In genomic region chr5:44233691-44234090, GRCh38 we compare ENCODE assay signal across 23 cellular contexts.
DNase-seq lines count a peak whose midpoint lies in the region; ATAC-seq and TF ChIP-seq lines count a peak whose summit lies in the region.
"Had no signal": no experiment of that assay in that cellular context is flagged by ENCODE, and none has a peak within 500 bp of the region (broad histone marks: within the 10 kb centered on the region; RNA-seq: fewer than 3 reads in every experiment).

No MANE protein-coding gene starts in this region.

- peaks cover 12% of the 10 kb centered on the region for H3K4me1 Mint-ChIP-seq in GM23338
- H3K4me1 Mint-ChIP-seq in activated CD8-positive, alpha-beta T cell treated with anti-CD3 and anti-CD28 coated beads, Interleukin-2, amount 10 ng/mL, durations not matched to agents 7 days and 5 days (ENCODE audit: low read depth): no peaks in the 10 kb centered on the region
- H3K4me1 Mint-ChIP-seq: CD14-positive monocyte; CD8-positive, alpha-beta memory T cell had no signal

- no peaks in the 10 kb centered on the region; the same call in 1 of the 2 replicates for H3K4me1 ChIP-seq in GM23338 (ENCODE audit: insufficient read depth)
- no peaks in the 10 kb centered on the region for H3K4me1 ChIP-seq in OCI-LY7 (ENCODE audit: insufficient read depth, low read length, poor library complexity, severe bottlenecking)
- H3K4me1 ChIP-seq: A549, BE2C had no signal

- no peaks in the 10 kb centered on the region for H3K27me3 ChIP-seq in GM23338 (ENCODE audit: insufficient read depth)
- H3K27me3 ChIP-seq: BE2C; BLaER1 treated with 17β-estradiol and CSF1 and Interleukin-3, amounts not matched to agents 10 nM and 100 nM had no signal

- H3K27ac ChIP-seq in GM23338 (ENCODE audit: low read depth) (no peak overlapping the region), OCI-LY7 (ENCODE audit: low read depth, low read length, poor library complexity, severe bottlenecking) (no peak overlapping the region)
- H3K27ac ChIP-seq: 22Rv1; A549; BLaER1 treated with 17β-estradiol and CSF1 and Interleukin-3, amounts not matched to agents 10 nM and 100 nM had no signal

- BruUV-seq in OCI-LY7 (replicated peaks; lab: Mats Ljungman, UMichigan): no TSS peak

- intact Hi-C loops in OCI-LY7 (cut with micrococcal nuclease; ENCODE audit: unreplicated experiment): no loop called here

- no peaks in the 10 kb centered on the region; the same call in 1 of the 2 replicates for H3K9me2 ChIP-seq in GM23338 (ENCODE audit: insufficient read depth)
- no peaks in the 10 kb centered on the region for H3K9me2 ChIP-seq in OCI-LY7 (ENCODE audit: insufficient read depth, low read length)

- H3K79me2 ChIP-seq in GM23338 (replicated peaks; ENCODE audit: insufficient read depth): no peaks in the 10 kb centered on the region
- no peaks in the 10 kb centered on the region for H3K79me2 ChIP-seq in OCI-LY7 (ENCODE audit: insufficient read depth, low read depth, low read length)

- H3K36me3 ChIP-seq in GM23338 (ENCODE audit: insufficient read depth) (no peaks in the 10 kb centered on the region), OCI-LY7 (ENCODE audit: insufficient read depth, low read length) (no peaks in the 10 kb centered on the region)
- H3K36me3 ChIP-seq: BE2C; BLaER1 treated with 17β-estradiol and CSF1 and Interleukin-3, amounts not matched to agents 10 nM and 100 nM had no signal

- H3K9me3 Mint-ChIP-seq in GM23338: no peaks in the 10 kb centered on the region
- no peaks in the 10 kb centered on the region for H3K9me3 Mint-ChIP-seq in activated CD8-positive, alpha-beta T cell treated with anti-CD3 and anti-CD28 coated beads, Interleukin-2, amount 10 ng/mL, durations not matched to agents 7 days and 5 days (ENCODE audit: insufficient read depth)
- H3K9me3 Mint-ChIP-seq: H9 had no signal

- H2AFZ ChIP-seq in GM23338: 0 out of 2 replicates have a peak overlapping the region, but pooled peaks have one; percentile 38
- no peak overlapping the region for H2AFZ ChIP-seq in OCI-LY7 (ENCODE audit: low read length)

- no peaks in the 10 kb centered on the region for H3K27me3 Mint-ChIP-seq in GM23338 (ENCODE audit: insufficient read depth, low read depth, poor library complexity)
- no peaks in the 10 kb centered on the region for H3K27me3 Mint-ChIP-seq in activated CD8-positive, alpha-beta T cell treated with anti-CD3 and anti-CD28 coated beads, Interleukin-2, amount 10 ng/mL, durations not matched to agents 7 days and 5 days (ENCODE audit: low read depth)
- H3K27me3 Mint-ChIP-seq: CD4-positive, alpha-beta T cell; CD8-positive, alpha-beta memory T cell had no signal

- CTCF ChIA-PET in OCI-LY7 (lab: Charles Lee; ENCODE audit: unreplicated experiment): no interaction called here
- CTCF ChIA-PET in activated CD8-positive, alpha-beta T cell treated with anti-CD3 and anti-CD28 coated beads, Interleukin-2, amount 10 ng/mL, durations not matched to agents 7 days and 5 days (lab: Charles Lee): no interaction called here

- no peaks in the 10 kb centered on the region for H4K20me1 ChIP-seq in GM23338 (replicated peaks; ENCODE audit: insufficient read depth)
- H4K20me1 ChIP-seq in OCI-LY7 (ENCODE audit: insufficient read depth, low read length): no peaks in the 10 kb centered on the region
- H4K20me1 ChIP-seq: BLaER1 treated with 17β-estradiol and CSF1 and Interleukin-3, amounts not matched to agents 10 nM and 100 nM had no signal

- no peak for ATAC-seq in GM23338
- ATAC-seq in HG03108 (IDR thresholded peaks at IDR 0.05; ENCODE audit: unreplicated experiment): no peak
- no peak for ATAC-seq in activated CD8-positive, alpha-beta T cell treated with anti-CD3 and anti-CD28 coated beads, Interleukin-2, amount 10 ng/mL, durations not matched to agents 7 days and 5 days
- ATAC-seq: A549, HCT116 had no signal

- no peaks in the 10 kb centered on the region for H3F3A ChIP-seq in GM23338 (replicated peaks; ENCODE audit: low read depth)

- TF ChIP-seq CTCF in GM23338 (conservative IDR thresholded peaks at IDR 0.05; ENCODE audit: low read depth in 2 of 2) (no peak), OCI-LY7 (conservative IDR thresholded peaks at IDR 0.05; ENCODE audit: low read length) (no peak)

- H3K4me2 ChIP-seq in GM23338 (no peak overlapping the region), OCI-LY7 (ENCODE audit: low read length) (no peak overlapping the region)
- H3K4me2 ChIP-seq: A549 had no signal

- DNase-seq in AG08395 (ENCODE audit: low spot score) (peak; percentile 38), GM04503 (ENCODE audit: low read depth) (peak; percentile 25), GM23338 (ENCODE audit: low spot score) (no peak), fibroblast of gingiva (ENCODE audit: low read depth) (peak; percentile 61), A172 (ENCODE audit: low spot score) (no peak), OCI-LY7 (ENCODE audit: low spot score) (no peak)
- DNase-seq in activated CD8-positive, alpha-beta T cell treated with anti-CD3 and anti-CD28 coated beads, Interleukin-2, amount 10 ng/mL, durations not matched to agents 7 days and 5 days: no peak
- DNase-seq: ACHN; AML-193; BE2C; CD4-positive, alpha-beta T cell; CD8-positive, alpha-beta memory T cell; DMS 273 treated with DMSO at 0.1 percent for 48 hours; DMS79; EL; GDM1; H9 had no signal

- POLR2A ChIA-PET in OCI-LY7 (lab: Charles Lee): interaction anchor here (0.8 kb wide), 1 partner anchor 14 kb away, joined by 3 read pairs; no protein-coding TSS in a partner anchor
- POLR2A ChIA-PET in activated CD8-positive, alpha-beta T cell treated with anti-CD3 and anti-CD28 coated beads, Interleukin-2, amount 10 ng/mL, durations not matched to agents 7 days and 5 days (lab: Charles Lee): no interaction called here

- H3K4me3 ChIP-seq in GM23338 (no peak overlapping the region), OCI-LY7 (ENCODE audit: low read depth, low read length, poor library complexity, severe bottlenecking) (no peak overlapping the region)
- H3K4me3 ChIP-seq: A549; BLaER1 treated with 17β-estradiol and CSF1 and Interleukin-3, amounts not matched to agents 10 nM and 100 nM had no signal

- H3K36me3 Mint-ChIP-seq in GM23338 (ENCODE audit: low read depth): no peaks in the 10 kb centered on the region
- H3K36me3 Mint-ChIP-seq in activated CD8-positive, alpha-beta T cell treated with anti-CD3 and anti-CD28 coated beads, Interleukin-2, amount 10 ng/mL, durations not matched to agents 7 days and 5 days (ENCODE audit: low read depth): no peaks in the 10 kb centered on the region
- H3K36me3 Mint-ChIP-seq: CD14-positive monocyte; CD8-positive, alpha-beta memory T cell had no signal

- no peaks in the 10 kb centered on the region for H3K9me3 ChIP-seq in OCI-LY7 (ENCODE audit: low read length)
- H3K9me3 ChIP-seq: A549; BE2C; BLaER1 treated with 17β-estradiol and CSF1 and Interleukin-3, amounts not matched to agents 10 nM and 100 nM had no signal

- no peak overlapping the region for H3K27ac Mint-ChIP-seq in GM23338
- no peak overlapping the region for H3K27ac Mint-ChIP-seq in activated CD8-positive, alpha-beta T cell treated with anti-CD3 and anti-CD28 coated beads, Interleukin-2, amount 10 ng/mL, durations not matched to agents 7 days and 5 days
- H3K27ac Mint-ChIP-seq: CD14-positive monocyte; CD4-positive, alpha-beta T cell; CD8-positive, alpha-beta memory T cell; H9 had no signal

- H3K4me3 Mint-ChIP-seq in GM23338: no peak overlapping the region
- no peak overlapping the region for H3K4me3 Mint-ChIP-seq in activated CD8-positive, alpha-beta T cell treated with anti-CD3 and anti-CD28 coated beads, Interleukin-2, amount 10 ng/mL, durations not matched to agents 7 days and 5 days
- H3K4me3 Mint-ChIP-seq: CD14-positive monocyte; CD4-positive, alpha-beta T cell; CD8-positive, alpha-beta memory T cell; H9 had no signal

TF ChIP-seq in GM23338, 12 proteins besides CTCF, POLR2A, EP300 and RAD21:
- TF ChIP-seq JUNB (IDR thresholded peaks at IDR 0.05; ENCODE audit: unreplicated experiment) (no peak), EZH2phosphoT487 (IDR thresholded peaks at IDR 0.05; ENCODE audit: unreplicated experiment) (no peak), ETS1 (IDR thresholded peaks at IDR 0.05) (no peak), EZH2 (IDR thresholded peaks at IDR 0.05; ENCODE audit: low read depth, unreplicated experiment) (no peak)

Comparison
In these comparisons a context has a peak if more than half of its experiments do, and no peak if none do; other contexts are left out.
1. DNase-seq: peak in AG08395 (single experiment), GM04503 (single experiment) and fibroblast of gingiva (single experiment); none in GM23338 (single experiment), A172 (single experiment), OCI-LY7 (single experiment) and activated CD8-positive, alpha-beta T cell treated with anti-CD3 and anti-CD28 coated beads, Interleukin-2, amount 10 ng/mL, durations not matched to agents 7 days and 5 days (single experiment).